ENCODE assay signal across 15 cellular contexts in genomic region chr19:46134527-46134926, GRCh38. TPM values are rescaled to one million over a fixed set of nuclear protein-coding genes. Genes with fewer than 3 reads are reported as not detected.
A peak's percentile ranks its signal among the peaks of the same experiment; 100 is the strongest.
DNase-seq lines count a peak whose midpoint lies in the region; ATAC-seq, FAIRE-seq and TF ChIP-seq lines count a peak whose summit lies in the region.
"Had no signal": no experiment of that assay in that cellular context is flagged by ENCODE, and none has a peak within 500 bp of the region (broad histone marks: within the 10 kb centered on the region; RNA-seq: fewer than 3 reads in every experiment).

No MANE protein-coding gene starts in this region.

- peaks cover 21% of the 10 kb centered on the region for H3F3A ChIP-seq in neural progenitor cell (ENCODE audit: low read depth)

- no peak overlapping the region for H3K56ac ChIP-seq in H1 (replicated peaks; ENCODE audit: insufficient read length, low read depth, low read length)

- FAIRE-seq in H1 (lab: Jason Lieb, UNC) = no peak

- peak overlapping the region; percentile 73 for H2BK120ac ChIP-seq in H1 (replicated peaks; ENCODE audit: low read depth, low read length)

- H4K20me1 ChIP-seq in H1 (replicated peaks in 1 of 2; ENCODE audit: control insufficient read depth in 1 of 2, insufficient read depth in 2 of 2, low read length in 2 of 2) (no peaks in the 10 kb centered on the region), neural progenitor cell (ENCODE audit: low read depth) (no peaks in the 10 kb centered on the region)

- peak overlapping the region; percentile 98 for H2BK12ac ChIP-seq in H1 (ENCODE audit: low read depth, low read length)

- CTCF ChIA-PET in H1 (lab: Charles Lee; ENCODE audit: partially characterized antibody) = interaction anchor here (0.5 to 1.6 kb wide), 3 partner anchors 70 to 341 kb away, joined by 3 to 4 read pairs (median 4); no protein-coding TSS in a partner anchor

- H3K9ac ChIP-seq in H1 (replicated peaks in 1 of 4; ENCODE audit: extremely low read depth in 1 of 4, low read depth in 3 of 4, low read length in 3 of 4) (no peak overlapping the region), neural progenitor cell (no peak overlapping the region)

- no peak overlapping the region for H3K23ac ChIP-seq in H1 (ENCODE audit: insufficient read length)

- H3K9me3 ChIP-seq in H1 (ENCODE audit: insufficient read depth in 2 of 2, low read depth in 1 of 2, low read length in 1 of 2) (peaks cover 0 to 5% of the 10 kb centered on the region in 2 experiments; a peak in 1 of 4 replicates), neural progenitor cell (ENCODE audit: low read depth) (no peaks in the 10 kb centered on the region), body of pancreas (no peaks in the 10 kb centered on the region)

- H3K4me2 ChIP-seq in H1 (ENCODE audit: insufficient read depth in 1 of 2, low read depth in 2 of 2, low read length in 2 of 2) (peak overlapping the region in 1 of 2 experiments; percentile 18; a peak in 1 of 4 replicates), neural progenitor cell (no peak overlapping the region)

- H4K8ac ChIP-seq in H1 (ENCODE audit: extremely low read depth, insufficient read depth, low read length) = no peak overlapping the region

- H3K79me2 ChIP-seq in H1 (ENCODE audit: control insufficient read depth in 1 of 2, insufficient read depth in 2 of 2, low read length in 2 of 2) (no peaks in the 10 kb centered on the region), neural progenitor cell (ENCODE audit: low read depth) (no peaks in the 10 kb centered on the region)

- DNase-seq in HCEC 1CT (peak; percentile 11), NCI-H226 (peak; percentile 41), H1 (ENCODE audit: low read depth in 1 of 2, low spot score in 2 of 2) (no peak), neural progenitor cell (ENCODE audit: low spot score) (no peak), NCI-H128 (lab: John Stamatoyannopoulos, UW; ENCODE audit: unreplicated experiment) (no peak), body of pancreas (no peak), NAMALWA (ENCODE audit: low spot score) (no peak)
- DNase-seq: GF-D8; glutamatergic neuron; natural killer cell; NCI-H1694; NK-92 treated with Interleukin-12 subunit alpha and Interleukin-12 subunit beta, amount 100 ng/mL, for 24 hours had no signal

- H3K79me1 ChIP-seq in H1 (ENCODE audit: low read depth, low read length) = no peaks in the 10 kb centered on the region

- intact Hi-C loops in body of pancreas (cut with DNase I) = no loop called here

- H3K27me3 ChIP-seq in H1 (replicated peaks in 1 of 4; ENCODE audit: control insufficient read depth in 3 of 4, extremely low read depth in 1 of 4, insufficient read depth in 3 of 4, low read length in 3 of 4) (no peaks in the 10 kb centered on the region; a peak in 1 of 7 replicates), neural progenitor cell (no peaks in the 10 kb centered on the region), body of pancreas (no peaks in the 10 kb centered on the region)

- peak overlapping the region; percentile 25 for H4K5ac ChIP-seq in H1 (ENCODE audit: insufficient read length, low read depth, low read length)

- peak overlapping the region; percentile 99 for H2BK5ac ChIP-seq in H1 (ENCODE audit: low read depth, low read length)

- peaks cover 3% of the 10 kb centered on the region for H3K27me3 Mint-ChIP-seq in neural progenitor cell (ENCODE audit: insufficient read depth, low read depth)
- peaks cover 38% of the 10 kb centered on the region for H3K27me3 Mint-ChIP-seq in activated T-helper 17 cell treated with anti-CD3 and anti-CD28 coated beads, Interleukin-2, amount 50 U/mL, for 72 hours

- H3K4me3 ChIP-seq in H1 (ENCODE audit: extremely low read depth in 1 of 4, insufficient read depth in 2 of 4, low read depth in 3 of 4, low read length in 4 of 4) = no peak overlapping the region
- H3K4me3 ChIP-seq in neural progenitor cell = no peak overlapping the region
- H3K4me3 ChIP-seq in body of pancreas = no peak overlapping the region

- H3K27ac ChIP-seq in H1 (ENCODE audit: low read depth, low read length) (peak overlapping the region; percentile 59; the same call in 1 of the 2 replicates), neural progenitor cell (peak overlapping the region; percentile 96), body of pancreas (no peak overlapping the region)

- no peak overlapping the region for H3K14ac ChIP-seq in H1 (ENCODE audit: insufficient read length)

- TF ChIP-seq RAD21 in H1 (IDR thresholded peaks at IDR 0.05 in 1 of 2, conservative IDR thresholded peaks at IDR 0.05 in 1 of 2; ENCODE audit: low read depth in 2 of 2, low read length in 2 of 2) = no peak

- no peaks in the 10 kb centered on the region for H3K36me3 ChIP-seq in H1 (ENCODE audit: control insufficient read depth in 2 of 4, insufficient read depth in 4 of 4, low read length in 3 of 4)
- H3K36me3 ChIP-seq in neural progenitor cell = no peaks in the 10 kb centered on the region
- no peaks in the 10 kb centered on the region for H3K36me3 ChIP-seq in body of pancreas (replicated peaks in 1 of 2; ENCODE audit: insufficient read depth in 1 of 2, low read depth in 2 of 2)

- H3K4me3 Mint-ChIP-seq in neural progenitor cell = no peak overlapping the region
- no peak overlapping the region for H3K4me3 Mint-ChIP-seq in activated T-helper 17 cell treated with anti-CD3 and anti-CD28 coated beads, Interleukin-2, amount 50 U/mL, for 72 hours
- H3K4me3 Mint-ChIP-seq: CD4-positive, CD25-positive, alpha-beta regulatory T cell; natural killer cell had no signal

- peak overlapping the region; percentile 48 for H4K91ac ChIP-seq in H1 (replicated peaks; ENCODE audit: insufficient read length, low read length)

- peak overlapping the region; percentile 92 for H3K18ac ChIP-seq in H1 (ENCODE audit: extremely low read depth, low read length)

- no peak overlapping the region for H2BK15ac ChIP-seq in H1 (ENCODE audit: low read length)

- TF ChIP-seq POLR2A in H1 (IDR thresholded peaks at IDR 0.05; ENCODE audit: control extremely low read depth in 1 of 2, low read depth in 2 of 2, low read length in 2 of 2) (no peak), body of pancreas (IDR thresholded peaks at IDR 0.05) (no peak)

- H3K36me3 Mint-ChIP-seq in neural progenitor cell = peaks cover 4% of the 10 kb centered on the region
- no peaks in the 10 kb centered on the region for H3K36me3 Mint-ChIP-seq in activated T-helper 17 cell treated with anti-CD3 and anti-CD28 coated beads, Interleukin-2, amount 50 U/mL, for 72 hours (ENCODE audit: low read depth)
- H3K36me3 Mint-ChIP-seq: CD4-positive, CD25-positive, alpha-beta regulatory T cell; natural killer cell had no signal

- TF ChIP-seq CTCF in H1 (IDR thresholded peaks at IDR 0.05; ENCODE audit: control extremely low read depth in 1 of 3, insufficient read depth in 1 of 3, low read depth in 1 of 3, low read length in 3 of 3) (no peak), neural progenitor cell (IDR thresholded peaks at IDR 0.05) (no peak), body of pancreas (IDR thresholded peaks at IDR 0.05) (no peak)

- H3K4ac ChIP-seq in H1 (replicated peaks; ENCODE audit: insufficient read length, low read depth, low read length) = peak overlapping the region; percentile 69

- H3K23me2 ChIP-seq in H1 (ENCODE audit: low read depth, low read length) = no peaks in the 10 kb centered on the region; the same call in none of the 2 replicates

- H3K27ac Mint-ChIP-seq in neural progenitor cell = no peak overlapping the region
- no peak overlapping the region for H3K27ac Mint-ChIP-seq in activated T-helper 17 cell treated with anti-CD3 and anti-CD28 coated beads, Interleukin-2, amount 50 U/mL, for 72 hours
- H3K27ac Mint-ChIP-seq: CD4-positive, CD25-positive, alpha-beta regulatory T cell; natural killer cell had no signal

- H2AK5ac ChIP-seq in H1 (ENCODE audit: low read depth, low read length) = peak overlapping the region; percentile 98

- no peak for ATAC-seq in body of pancreas
- ATAC-seq in activated T-helper 17 cell treated with anti-CD3 and anti-CD28 coated beads, Interleukin-2, amount 50 U/mL, for 72 hours (replicated peaks) = no peak
- ATAC-seq: natural killer cell had no signal

- H3K9me3 Mint-ChIP-seq in neural progenitor cell = peaks cover 11% of the 10 kb centered on the region
- H3K9me3 Mint-ChIP-seq in activated T-helper 17 cell treated with anti-CD3 and anti-CD28 coated beads, Interleukin-2, amount 50 U/mL, for 72 hours = no peaks in the 10 kb centered on the region
- H3K9me3 Mint-ChIP-seq: natural killer cell had no signal

- POLR2A ChIA-PET in H1 (lab: Charles Lee; ENCODE audit: partially characterized antibody) = interaction anchor here (1.2 to 2.8 kb wide), 11 partner anchors 9 to 231 kb away, joined by 3 to 18 read pairs (median 7); no protein-coding TSS in a partner anchor

- H3K4me1 ChIP-seq in H1 (replicated peaks in 1 of 4; ENCODE audit: control insufficient read depth in 3 of 4, insufficient read depth in 4 of 4, low read length in 3 of 4) (peaks cover 5 to 18% (median 8%) of the 10 kb centered on the region in 4 experiments), neural progenitor cell (peaks cover 27% of the 10 kb centered on the region), body of pancreas (peaks cover 25% of the 10 kb centered on the region)

- no peak for TF ChIP-seq EP300 in H1 (IDR thresholded peaks at IDR 0.05; ENCODE audit: borderline replicate concordance in 1 of 2, low read depth in 2 of 2, low read length in 2 of 2)

- no peak overlapping the region for H2AFZ ChIP-seq in H1 (ENCODE audit: low read length)
- no peak overlapping the region for H2AFZ ChIP-seq in neural progenitor cell (replicated peaks)

- H2BK20ac ChIP-seq in H1 (ENCODE audit: low read length) = peak overlapping the region; percentile 100

- peaks cover 22% of the 10 kb centered on the region for H3K4me1 Mint-ChIP-seq in neural progenitor cell
- H3K4me1 Mint-ChIP-seq in activated T-helper 17 cell treated with anti-CD3 and anti-CD28 coated beads, Interleukin-2, amount 50 U/mL, for 72 hours = no peaks in the 10 kb centered on the region
- H3K4me1 Mint-ChIP-seq: CD4-positive, CD25-positive, alpha-beta regulatory T cell; natural killer cell had no signal

RNA-seq across cellular contexts. Expression of gene IGFL3, which starts 10.0 kb away (rescaled TPM):
- total RNA-seq in H1 (2021; fragmentation: NEBNext Ultra II Directional; extraction: Animal tissue kit (Norgen Biotek cat#: 25700)) = not detected in 2 replicates
- polyA plus RNA-seq in H1 (2011; rRNA removed) = 0.12 and 0.28 TPM in 2 replicates
- polyA plus RNA-seq in H1 (2011; cell fraction: cytosol; rRNA removed) = 0.14 TPM
- not detected for polyA plus RNA-seq in H1 (2011; cell fraction: nucleus; rRNA removed)
- polyA plus RNA-seq in H1 (2012, experiment 1 of 2) = 0.32 TPM in 1 of 4 replicates, not detected in the others
- not detected for polyA plus RNA-seq in H1 (2012, experiment 2 of 2)
- polyA plus RNA-seq in H1 (2013, experiment 1 of 2) = 0.28 TPM
- polyA plus RNA-seq in H1 (2013, experiment 2 of 2) = 0.29 TPM
- polyA minus RNA-seq in H1 (2011; rRNA and poly(A)+ RNA removed) = not detected in 2 replicates
- not detected for polyA minus RNA-seq in H1 (2011; cell fraction: cytosol; rRNA and poly(A)+ RNA removed)
- not detected for polyA minus RNA-seq in H1 (2011; cell fraction: nucleus; rRNA and poly(A)+ RNA removed)
- total RNA-seq in neural progenitor cell (ENCODE audit: low replicate concordance) = not detected in 2 replicates
- not detected for total RNA-seq in body of pancreas
- total RNA-seq in activated T-helper 17 cell treated with anti-CD3 and anti-CD28 coated beads, Interleukin-2, amount 50 U/mL, for 72 hours = not detected
- total RNA-seq: CD4-positive, CD25-positive, alpha-beta regulatory T cell; dermis microvascular lymphatic vessel endothelial cell; natural killer cell had no signal
- polyA plus RNA-seq: CD4-positive, CD25-positive, alpha-beta regulatory T cell had no signal

RNA-seq across cellular contexts. Expression of gene IGFL2, which starts 13.5 kb away (rescaled TPM):
- total RNA-seq in H1 (2021; fragmentation: NEBNext Ultra II Directional; extraction: Animal tissue kit (Norgen Biotek cat#: 25700)) = not detected in 2 replicates
- polyA plus RNA-seq in H1 (2011; rRNA removed) = not detected in 2 replicates
- not detected for polyA plus RNA-seq in H1 (2011; cell fraction: cytosol; rRNA removed)
- polyA plus RNA-seq in H1 (2011; cell fraction: nucleus; rRNA removed) = not detected
- not detected in 4 replicates for polyA plus RNA-seq in H1 (2012, experiment 1 of 2)
- not detected for polyA plus RNA-seq in H1 (2012, experiment 2 of 2)
- not detected for polyA plus RNA-seq in H1 (2013, experiment 1 of 2)
- polyA plus RNA-seq in H1 (2013, experiment 2 of 2) = not detected
- polyA minus RNA-seq in H1 (2011; rRNA and poly(A)+ RNA removed) = not detected in 2 replicates
- not detected for polyA minus RNA-seq in H1 (2011; cell fraction: cytosol; rRNA and poly(A)+ RNA removed)
- not detected for polyA minus RNA-seq in H1 (2011; cell fraction: nucleus; rRNA and poly(A)+ RNA removed)
- total RNA-seq in neural progenitor cell (ENCODE audit: low replicate concordance) (not detected in 2 replicates), body of pancreas (not detected)
- not detected for total RNA-seq in activated T-helper 17 cell treated with anti-CD3 and anti-CD28 coated beads, Interleukin-2, amount 50 U/mL, for 72 hours
- total RNA-seq: CD4-positive, CD25-positive, alpha-beta regulatory T cell; dermis microvascular lymphatic vessel endothelial cell; natural killer cell had no signal

Comparison
In these comparisons a context has a peak if more than half of its experiments do, and no peak if none do; other contexts are left out.
1. DNase-seq: peak in HCEC 1CT (single experiment) and NCI-H226 (single experiment); none in H1 (0 of 2), neural progenitor cell (single experiment), NCI-H128 (single experiment), body of pancreas (0 of 4) and NAMALWA (single experiment).
2. H3K27ac ChIP-seq: peak in H1 (single experiment) and neural progenitor cell (single experiment); none in body of pancreas (0 of 4).